ENCODE assay signal across 30 cellular contexts in the genomic region with DNA sequence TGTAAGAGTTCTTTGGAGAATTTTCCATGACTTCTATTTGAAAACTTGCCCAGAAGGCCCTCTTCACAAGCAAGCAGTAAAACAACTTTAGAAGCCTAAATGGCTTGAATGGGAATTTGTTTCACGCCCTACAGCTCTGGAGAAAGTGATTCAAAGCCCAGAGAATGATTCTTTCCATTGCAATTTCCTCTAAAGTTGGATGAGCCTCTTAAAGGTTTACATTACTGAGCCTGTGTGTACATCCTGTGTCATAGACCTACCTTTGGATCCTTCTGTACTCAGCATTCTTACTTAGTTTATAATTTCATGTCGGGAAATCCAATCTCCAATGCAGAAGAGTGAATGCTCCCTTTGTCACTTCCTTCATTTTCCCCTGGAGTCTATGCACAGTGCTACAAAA. TPM values are rescaled to one million over a fixed set of nuclear protein-coding genes. Genes with fewer than 3 reads are reported as not detected.
"Had no signal": no experiment of that assay in that cellular context is flagged by ENCODE, and none has a peak within 500 bp of the region (broad histone marks: within the 10 kb centered on the region; RNA-seq: fewer than 3 reads in every experiment).

No MANE protein-coding gene starts in this region.

- ATAC-seq: activated T-cell treated with anti-CD3 and anti-CD28 coated beads, Interleukin-2, amount 50 U/mL, for 4 hours; left lobe of liver; lower lobe of right lung; natural killer cell had no signal

- H3K27ac ChIP-seq: breast epithelium, coronary artery, lower lobe of right lung, sigmoid colon, spleen, thoracic aorta, vagina, WERI-Rb-1 had no signal

- H3K4me3 ChIP-seq: breast epithelium, coronary artery, lower lobe of right lung, sigmoid colon, spleen, thoracic aorta, vagina had no signal

- H3K27me3 ChIP-seq: breast epithelium, sigmoid colon, spleen, vagina had no signal

- H3K9me3 ChIP-seq: breast epithelium, lower lobe of right lung, sigmoid colon, spleen, thoracic aorta, vagina had no signal

- H3K36me3 ChIP-seq: breast epithelium, lower lobe of right lung, sigmoid colon, spleen, thoracic aorta, vagina, WERI-Rb-1 had no signal

- DNase-seq: activated CD4-positive, alpha-beta T cell treated with anti-CD3 and anti-CD28 coated beads, Interleukin-2, amount 10 ng/mL, durations not matched to agents 7 days and 5 days; activated CD4-positive, CD25-positive, alpha-beta regulatory T cell treated with anti-CD3 and anti-CD28 coated beads, Interleukin-2, amount 50 U/mL, for 72 hours; activated CD8-positive, alpha-beta memory T cell treated with anti-CD3 and anti-CD28 coated beads for 24 hours; activated CD8-positive, alpha-beta memory T cell treated with anti-CD3 and anti-CD28 coated beads, Interleukin-2, amount 50 U/mL, for 4 hours; activated naive CD4-positive, alpha-beta T cell; activated T-cell treated with anti-CD3 and anti-CD28 coated beads, Interleukin-2, amount 50 U/mL, for 4 hours; endodermal cell; foreskin fibroblast; lower lobe of right lung; natural killer cell; retina; sigmoid colon; spleen; stimulated activated CD4-positive, alpha-beta T cell treated with anti-CD3 and anti-CD28 coated beads, Interleukin-4, amount 100 ng/mL, for 1 hour; stimulated activated naive CD4-positive, alpha-beta T cell; WERI-Rb-1 had no signal

- H3K4me1 ChIP-seq: breast epithelium, lower lobe of right lung, sigmoid colon, spleen, vagina had no signal

RNA-seq across cellular contexts. Expression of gene OR8B3, which starts 6.8 kb away (rescaled TPM):
- total RNA-seq: activated CD4-positive, alpha-beta T cell treated with anti-CD3 and anti-CD28 coated beads, Interleukin-2, amount 10 ng/mL, durations not matched to agents 7 days and 5 days; activated T-cell treated with anti-CD3 and anti-CD28 coated beads, Interleukin-2, amount 50 U/mL, for 4 hours; activated T-helper 2 cell treated with anti-CD3 and anti-CD28 coated beads, Interferon-gamma antibody, Interleukin-2, Interleukin-4, amounts not matched to agents 10 μg/mL and 5 μg/mL and 100 μg/mL, durations not matched to agents 14 hours and 24 hours and 36 hours; astrocyte; breast epithelium; endodermal cell; epithelial cell of proximal tubule; fibroblast of lung; kidney epithelial cell; left lobe of liver; lower lobe of right lung; mesothelial cell of epicardium; natural killer cell; osteocyte; progenitor cell of endocrine pancreas; sigmoid colon; spleen; T-helper 2 cell treated with Interferon-gamma antibody and Interleukin-4, amounts not matched to agents 100 ng/mL and 5 ng/mL, for 36 hours; thoracic aorta; vagina had no signal
- polyA plus RNA-seq: fibroblast of lung, sigmoid colon, spleen had no signal

RNA-seq across cellular contexts. Expression of gene OR8B4, which starts 19.1 kb away (rescaled TPM):
- total RNA-seq: activated CD4-positive, alpha-beta T cell treated with anti-CD3 and anti-CD28 coated beads, Interleukin-2, amount 10 ng/mL, durations not matched to agents 7 days and 5 days; activated T-cell treated with anti-CD3 and anti-CD28 coated beads, Interleukin-2, amount 50 U/mL, for 4 hours; activated T-helper 2 cell treated with anti-CD3 and anti-CD28 coated beads, Interferon-gamma antibody, Interleukin-2, Interleukin-4, amounts not matched to agents 10 μg/mL and 5 μg/mL and 100 μg/mL, durations not matched to agents 14 hours and 24 hours and 36 hours; astrocyte; breast epithelium; endodermal cell; epithelial cell of proximal tubule; fibroblast of lung; kidney epithelial cell; left lobe of liver; lower lobe of right lung; mesothelial cell of epicardium; natural killer cell; osteocyte; progenitor cell of endocrine pancreas; sigmoid colon; spleen; T-helper 2 cell treated with Interferon-gamma antibody and Interleukin-4, amounts not matched to agents 100 ng/mL and 5 ng/mL, for 36 hours; thoracic aorta; vagina had no signal
- polyA plus RNA-seq: fibroblast of lung, sigmoid colon, spleen had no signal

RNA-seq across cellular contexts. Expression of gene OR8B2, which starts 21.3 kb away (rescaled TPM):
- total RNA-seq: activated CD4-positive, alpha-beta T cell treated with anti-CD3 and anti-CD28 coated beads, Interleukin-2, amount 10 ng/mL, durations not matched to agents 7 days and 5 days; activated T-cell treated with anti-CD3 and anti-CD28 coated beads, Interleukin-2, amount 50 U/mL, for 4 hours; activated T-helper 2 cell treated with anti-CD3 and anti-CD28 coated beads, Interferon-gamma antibody, Interleukin-2, Interleukin-4, amounts not matched to agents 10 μg/mL and 5 μg/mL and 100 μg/mL, durations not matched to agents 14 hours and 24 hours and 36 hours; astrocyte; breast epithelium; endodermal cell; epithelial cell of proximal tubule; fibroblast of lung; kidney epithelial cell; left lobe of liver; lower lobe of right lung; mesothelial cell of epicardium; natural killer cell; osteocyte; progenitor cell of endocrine pancreas; sigmoid colon; spleen; T-helper 2 cell treated with Interferon-gamma antibody and Interleukin-4, amounts not matched to agents 100 ng/mL and 5 ng/mL, for 36 hours; thoracic aorta; vagina had no signal
- polyA plus RNA-seq: fibroblast of lung, sigmoid colon, spleen had no signal

RNA-seq across cellular contexts. Expression of gene OR8B8, which starts 39.9 kb away (rescaled TPM):
- total RNA-seq: activated CD4-positive, alpha-beta T cell treated with anti-CD3 and anti-CD28 coated beads, Interleukin-2, amount 10 ng/mL, durations not matched to agents 7 days and 5 days; activated T-cell treated with anti-CD3 and anti-CD28 coated beads, Interleukin-2, amount 50 U/mL, for 4 hours; activated T-helper 2 cell treated with anti-CD3 and anti-CD28 coated beads, Interferon-gamma antibody, Interleukin-2, Interleukin-4, amounts not matched to agents 10 μg/mL and 5 μg/mL and 100 μg/mL, durations not matched to agents 14 hours and 24 hours and 36 hours; astrocyte; breast epithelium; endodermal cell; epithelial cell of proximal tubule; fibroblast of lung; kidney epithelial cell; left lobe of liver; lower lobe of right lung; mesothelial cell of epicardium; natural killer cell; osteocyte; progenitor cell of endocrine pancreas; sigmoid colon; spleen; T-helper 2 cell treated with Interferon-gamma antibody and Interleukin-4, amounts not matched to agents 100 ng/mL and 5 ng/mL, for 36 hours; thoracic aorta; vagina had no signal
- polyA plus RNA-seq: fibroblast of lung, sigmoid colon, spleen had no signal
